Comparison of ENCODE assay signal across 13 cellular contexts in the genomic region with DNA sequence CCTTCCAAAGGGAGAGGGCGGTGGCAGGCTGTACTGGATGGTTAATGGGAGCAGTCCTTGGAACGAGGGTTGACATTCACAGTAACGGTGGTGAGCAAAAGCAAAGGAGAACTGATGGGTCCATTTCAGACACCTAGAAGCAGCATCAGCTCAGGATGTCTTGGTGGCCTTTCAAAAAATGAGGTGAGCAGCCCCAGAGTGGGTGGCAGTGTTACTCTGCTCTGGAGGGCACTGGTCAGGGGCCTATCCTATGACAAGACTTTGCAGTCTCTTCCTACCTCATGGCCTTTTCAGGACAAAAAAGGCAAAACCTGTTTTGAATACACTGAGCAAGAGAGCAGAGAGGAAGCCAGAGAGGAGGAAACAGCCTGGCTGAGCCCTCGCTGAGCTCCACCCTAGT. TPM values are rescaled to one million over a fixed set of nuclear protein-coding genes. Genes with fewer than 3 reads are reported as not detected.
DNase-seq lines count a peak whose midpoint lies in the region; ATAC-seq and TF ChIP-seq lines count a peak whose summit lies in the region.
"Had no signal": no experiment of that assay in that cellular context is flagged by ENCODE, and none has a peak within 500 bp of the region (broad histone marks: within the 10 kb centered on the region; RNA-seq: fewer than 3 reads in every experiment).

No MANE protein-coding gene starts in this region.

- H3K36me3 ChIP-seq in mesendoderm (ENCODE audit: control insufficient read depth, insufficient read depth, low read length) (no peaks in the 10 kb centered on the region), upper lobe of right lung (no peaks in the 10 kb centered on the region), adrenal gland (replicated peaks in 1 of 2) (no peaks in the 10 kb centered on the region)
- H3K36me3 ChIP-seq: BLaER1 had no signal

- no peaks in the 10 kb centered on the region for H3K79me2 ChIP-seq in mesendoderm (ENCODE audit: control insufficient read depth, insufficient read depth, low read length)

- peak overlapping the region; percentile 6 for H4K5ac ChIP-seq in mesendoderm (ENCODE audit: low read length)

- H2BK5ac ChIP-seq in mesendoderm (ENCODE audit: low read length), result peak overlapping the region; percentile 47

- H3K18ac ChIP-seq in mesendoderm (ENCODE audit: low read length), result no peak overlapping the region

- H3K9me3 ChIP-seq in upper lobe of right lung, result no peaks in the 10 kb centered on the region
- H3K9me3 ChIP-seq in adrenal gland (replicated peaks in 1 of 3), result no peaks in the 10 kb centered on the region
- H3K9me3 ChIP-seq: BLaER1 had no signal

- H4K8ac ChIP-seq in mesendoderm (ENCODE audit: low read depth, low read length), result no peak overlapping the region

- H3K4me1 ChIP-seq in mesendoderm (ENCODE audit: control insufficient read depth, low read depth, low read length), result peaks cover 15% of the 10 kb centered on the region
- no peaks in the 10 kb centered on the region for H3K4me1 ChIP-seq in upper lobe of right lung
- no peaks in the 10 kb centered on the region for H3K4me1 ChIP-seq in adrenal gland (replicated peaks in 1 of 2)
- H3K4me1 ChIP-seq: BLaER1 had no signal

- H3K4ac ChIP-seq in mesendoderm (ENCODE audit: low read depth, low read length), result no peak overlapping the region

- CTCF ChIA-PET in activated CD8-positive, alpha-beta memory T cell treated with anti-CD3 and anti-CD28 coated beads, Interleukin-2, amount 10 ng/mL, durations not matched to agents 7 days and 5 days (lab: Charles Lee), result interaction anchor here (1.2 to 2.4 kb wide), 2 partner anchors 24 to 140 kb away, joined by 4 to 8 read pairs; no protein-coding TSS in a partner anchor

- no peak overlapping the region for H3K9ac ChIP-seq in mesendoderm (ENCODE audit: low read length)
- H3K9ac ChIP-seq: BLaER1 had no signal

- H3K27ac Mint-ChIP-seq in activated CD8-positive, alpha-beta memory T cell treated with anti-CD3 and anti-CD28 coated beads, Interleukin-2, amount 10 ng/mL, durations not matched to agents 7 days and 5 days, result no peak overlapping the region
- H3K27ac Mint-ChIP-seq: CD8-positive, alpha-beta memory T cell had no signal

- no peaks in the 10 kb centered on the region for H3K36me3 Mint-ChIP-seq in activated CD8-positive, alpha-beta memory T cell treated with anti-CD3 and anti-CD28 coated beads, Interleukin-2, amount 10 ng/mL, durations not matched to agents 7 days and 5 days
- H3K36me3 Mint-ChIP-seq: CD8-positive, alpha-beta memory T cell had no signal

- H3K27me3 Mint-ChIP-seq in activated CD8-positive, alpha-beta memory T cell treated with anti-CD3 and anti-CD28 coated beads, Interleukin-2, amount 10 ng/mL, durations not matched to agents 7 days and 5 days, result no peaks in the 10 kb centered on the region
- H3K27me3 Mint-ChIP-seq: CD8-positive, alpha-beta memory T cell had no signal

- TF ChIP-seq POLR2A in adrenal gland (IDR thresholded peaks at IDR 0.05), result no peak

- DNase-seq in activated CD8-positive, alpha-beta memory T cell treated with anti-CD3 and anti-CD28 coated beads, Interleukin-2, amount 10 ng/mL, durations not matched to agents 7 days and 5 days, result peak; percentile 15
- DNase-seq in activated CD8-positive, alpha-beta memory T cell treated with anti-CD3 and anti-CD28 coated beads, Interleukin-2, amount 50 U/mL, for 4 hours, result no peak
- DNase-seq in ecto neural progenitor cell (ENCODE audit: low spot score) (peak; percentile 15), mesendoderm (no peak), upper lobe of right lung (no peak), adrenal gland (no peak)
- DNase-seq: 8988T; AML-193; CD8-positive, alpha-beta memory T cell; DMS 273 treated with DMSO at 0.1 percent for 48 hours had no signal

- H3K79me1 ChIP-seq in mesendoderm (ENCODE audit: low read length), result no peaks in the 10 kb centered on the region

- TF ChIP-seq CTCF in upper lobe of right lung (IDR thresholded peaks at IDR 0.05) (no peak), adrenal gland (IDR thresholded peaks at IDR 0.05) (no peak)

- no peak overlapping the region for H3K4me2 ChIP-seq in mesendoderm (ENCODE audit: low read length)
- H3K4me2 ChIP-seq: BLaER1 had no signal

- peak overlapping the region; percentile 54 for H2AK5ac ChIP-seq in mesendoderm (ENCODE audit: low read length)

- H3K4me1 Mint-ChIP-seq in activated CD8-positive, alpha-beta memory T cell treated with anti-CD3 and anti-CD28 coated beads, Interleukin-2, amount 10 ng/mL, durations not matched to agents 7 days and 5 days, result no peaks in the 10 kb centered on the region
- H3K4me1 Mint-ChIP-seq: CD8-positive, alpha-beta memory T cell had no signal

- H3K23ac ChIP-seq in mesendoderm (ENCODE audit: low read length), result no peak overlapping the region

- no peak for ATAC-seq in activated CD8-positive, alpha-beta memory T cell treated with anti-CD3 and anti-CD28 coated beads, Interleukin-2, amount 10 ng/mL, durations not matched to agents 7 days and 5 days
- no peak for ATAC-seq in HG03045 (IDR thresholded peaks at IDR 0.05; ENCODE audit: unreplicated experiment)
- no peak for ATAC-seq in upper lobe of right lung

- no peak overlapping the region for H3K4me3 ChIP-seq in mesendoderm (ENCODE audit: low read length)
- H3K4me3 ChIP-seq in upper lobe of right lung, result no peak overlapping the region
- H3K4me3 ChIP-seq in adrenal gland, result no peak overlapping the region
- H3K4me3 ChIP-seq: BLaER1 had no signal

- H3K27me3 ChIP-seq in mesendoderm (ENCODE audit: insufficient read depth, low read length, poor library complexity) (no peaks in the 10 kb centered on the region), upper lobe of right lung (no peaks in the 10 kb centered on the region), adrenal gland (no peaks in the 10 kb centered on the region)
- H3K27me3 ChIP-seq: BLaER1 had no signal

- no peak overlapping the region for H2BK120ac ChIP-seq in mesendoderm (ENCODE audit: low read depth, low read length)

- no peak overlapping the region for H3K4me3 Mint-ChIP-seq in activated CD8-positive, alpha-beta memory T cell treated with anti-CD3 and anti-CD28 coated beads, Interleukin-2, amount 10 ng/mL, durations not matched to agents 7 days and 5 days
- H3K4me3 Mint-ChIP-seq: CD8-positive, alpha-beta memory T cell had no signal

- no CpG with 5 or more reads among the region's 4 CpGs for WGBS in mesendoderm (ENCODE audit: extremely low coverage, insufficient coverage, low lambda C conversion rate)
- WGBS in adrenal gland, 4 donors, result 86 to 98% (median 89%) methylated on average over 4 of the region's 4 CpGs

- intact Hi-C loops in upper lobe of right lung (cut with DNase I) (no loop called here), adrenal gland (cut with DNase I) (no loop called here)

- H2BK15ac ChIP-seq in mesendoderm (replicated peaks; ENCODE audit: low read depth), result no peak overlapping the region

- no peaks in the 10 kb centered on the region for H3K9me3 Mint-ChIP-seq in activated CD8-positive, alpha-beta memory T cell treated with anti-CD3 and anti-CD28 coated beads, Interleukin-2, amount 10 ng/mL, durations not matched to agents 7 days and 5 days (ENCODE audit: low read depth)
- H3K9me3 Mint-ChIP-seq: CD8-positive, alpha-beta memory T cell had no signal

- H3K56ac ChIP-seq in mesendoderm (ENCODE audit: low read length), result peak overlapping the region; percentile 62

- H3K27ac ChIP-seq in mesendoderm (ENCODE audit: low read depth, low read length) (no peak overlapping the region), upper lobe of right lung (no peak overlapping the region), adrenal gland (no peak overlapping the region)
- H3K27ac ChIP-seq: BLaER1 had no signal

RNA-seq across cellular contexts. Expression of a gene that starts 23.5 kb away (rescaled TPM):
- total RNA-seq in activated CD8-positive, alpha-beta memory T cell treated with anti-CD3 and anti-CD28 coated beads, Interleukin-2, amount 10 ng/mL, durations not matched to agents 7 days and 5 days, result under 1 TPM; 0.26 to 0.33 TPM
- 0.10 TPM for polyA plus RNA-seq in mesendoderm (2013, experiment 1 of 2)
- polyA plus RNA-seq in mesendoderm (2013, experiment 2 of 2), result 0.07 TPM
- total RNA-seq in upper lobe of right lung (0.26 TPM), adrenal gland (under 1 TPM in 4 of 8 donors, not detected in 4; 0.10 to 0.28 (median 0.11) TPM)
- under 1 TPM in 2 of 3 donors, not detected in 1; 0.10 to 0.16 TPM for polyA plus RNA-seq in adrenal gland
- total RNA-seq: HT-29 had no signal

RNA-seq across cellular contexts. Expression of a gene that starts 40.1 kb away (rescaled TPM):
- total RNA-seq in activated CD8-positive, alpha-beta memory T cell treated with anti-CD3 and anti-CD28 coated beads, Interleukin-2, amount 10 ng/mL, durations not matched to agents 7 days and 5 days, result 1 to 10 TPM in 1 of 2 experiments, under 1 TPM in 1; 0.41 to 1.1 TPM
- 8.2 TPM for polyA plus RNA-seq in mesendoderm (2013, experiment 1 of 2)
- 8.7 TPM for polyA plus RNA-seq in mesendoderm (2013, experiment 2 of 2)
- total RNA-seq in upper lobe of right lung (13.0 TPM), adrenal gland (10 to 100 TPM; 15.9 to 51.9 (median 22.3) TPM)
- 10 to 100 TPM in 1 of 3 donors, 1 to 10 TPM in 2; 4.6 to 28.6 (median 8.5) TPM for polyA plus RNA-seq in adrenal gland
- total RNA-seq: HT-29 had no signal

RNA-seq across cellular contexts. Expression of a gene that starts 55.6 kb away (rescaled TPM):
- total RNA-seq in activated CD8-positive, alpha-beta memory T cell treated with anti-CD3 and anti-CD28 coated beads, Interleukin-2, amount 10 ng/mL, durations not matched to agents 7 days and 5 days, result under 1 TPM in 1 of 2 experiments, not detected in 1; 0.42 TPM
- 5.6 TPM for polyA plus RNA-seq in mesendoderm (2013, experiment 1 of 2)
- 5.4 TPM for polyA plus RNA-seq in mesendoderm (2013, experiment 2 of 2)
- total RNA-seq in upper lobe of right lung (0.81 TPM), adrenal gland (1 to 10 TPM in 3 of 8 donors, under 1 TPM in 3, not detected in 2; 0.39 to 8.9 (median 1.3) TPM)
- 1 to 10 TPM; 1.6 to 3.5 (median 2.6) TPM for polyA plus RNA-seq in adrenal gland
- polyA plus RNA-seq: CD8-positive, alpha-beta memory T cell had no signal

Comparison
In these comparisons a context has a peak if more than half of its experiments do, and no peak if none do; other contexts are left out.
1. DNase-seq: peak in activated CD8-positive, alpha-beta memory T cell treated with anti-CD3 and anti-CD28 coated beads, Interleukin-2, amount 10 ng/mL, durations not matched to agents 7 days and 5 days (single experiment) and ecto neural progenitor cell (single experiment); none in activated CD8-positive, alpha-beta memory T cell treated with anti-CD3 and anti-CD28 coated beads, Interleukin-2, amount 50 U/mL, for 4 hours (single experiment), mesendoderm (single experiment), upper lobe of right lung (single experiment) and adrenal gland (0 of 7).